Comparison of ENCODE assay signal across 10 cellular contexts in genomic region chr5:172886396-172886932, GRCh38. TPM values are rescaled to one million over a fixed set of nuclear protein-coding genes. Genes with fewer than 3 reads are reported as not detected.
DNase-seq lines count a peak whose midpoint lies in the region; ATAC-seq and TF ChIP-seq lines count a peak whose summit lies in the region.
"Had no signal": no experiment of that assay in that cellular context is flagged by ENCODE, and none has a peak within 500 bp of the region (broad histone marks: within the 10 kb centered on the region; RNA-seq: fewer than 3 reads in every experiment).

No MANE protein-coding gene starts in this region.

- ATAC-seq in left lobe of liver (peak; percentile 0), GM18505 (IDR thresholded peaks at IDR 0.05; ENCODE audit: unreplicated experiment) (no peak), GM21528 (IDR thresholded peaks at IDR 0.05; ENCODE audit: low FRiP score, unreplicated experiment) (no peak)
- ATAC-seq in CD4-positive, alpha-beta T cell (ENCODE audit: poor library complexity) = no peak

- peaks cover 18 to 45% of the 10 kb centered on the region in 2 donors for H3K4me1 ChIP-seq in ascending aorta
- H3K4me1 ChIP-seq in spleen = peaks cover 7 to 77% (median 32%) of the 10 kb centered on the region in 6 donors

- peak overlapping the region; percentile 99 for H3K27ac ChIP-seq in ascending aorta
- peak overlapping the region in 7 of 8 donors; percentile 51 to 91 (median 86) for H3K27ac ChIP-seq in spleen
- H3K27ac ChIP-seq in CD4-positive, alpha-beta T cell (ENCODE audit: low read depth, low read length) = no peak overlapping the region

- H3K4me3 ChIP-seq in ascending aorta = peak overlapping the region in 1 of 2 donors; percentile 2
- peak overlapping the region in 1 of 8 donors; percentile 54 for H3K4me3 ChIP-seq in spleen

- POLR2A ChIA-PET in CD4-positive, alpha-beta T cell (lab: Charles Lee) = no interaction called here

- H3K27ac Mint-ChIP-seq in CD14-positive monocyte = peak overlapping the region; percentile 99 to 100 (median 100)
- H3K27ac Mint-ChIP-seq in CD4-positive, alpha-beta T cell = no peak overlapping the region

- peaks cover 63 to 64% of the 10 kb centered on the region in 2 donors for H3K36me3 Mint-ChIP-seq in CD14-positive monocyte
- H3K36me3 Mint-ChIP-seq in CD4-positive, alpha-beta T cell (ENCODE audit: low read depth) = peaks cover 65% of the 10 kb centered on the region

- peaks cover 0 to 5% (median 0%) of the 10 kb centered on the region in 7 donors for H3K9me3 Mint-ChIP-seq in CD14-positive monocyte
- H3K9me3 Mint-ChIP-seq in CD4-positive, alpha-beta T cell = no peaks in the 10 kb centered on the region

- peaks cover 63% of the 10 kb centered on the region for H3K4me1 Mint-ChIP-seq in CD14-positive monocyte
- peaks cover 17% of the 10 kb centered on the region for H3K4me1 Mint-ChIP-seq in CD4-positive, alpha-beta T cell (ENCODE audit: low read depth)

- CTCF ChIA-PET in CD4-positive, alpha-beta T cell (lab: Charles Lee) = no interaction called here

- H3K27me3 Mint-ChIP-seq in CD14-positive monocyte (ENCODE audit: low read depth in 3 of 3) = peaks cover 0 to 7% (median 0%) of the 10 kb centered on the region in 3 donors
- H3K27me3 Mint-ChIP-seq in CD4-positive, alpha-beta T cell = no peaks in the 10 kb centered on the region

- 87 to 94% (median 92%) methylated on average over 8 of the region's 8 CpGs for WGBS in spleen, 5 donors

- TF ChIP-seq POLR2A in spleen (IDR thresholded peaks at IDR 0.05) = no peak
- TF ChIP-seq POLR2A in GM18505 (IDR thresholded peaks at IDR 0.05; ENCODE audit: borderline replicate concordance, extremely low read depth, insufficient read depth, insufficient read length) = no peak

- DNase-seq in CD14-positive monocyte (ENCODE audit: low spot score) (no peak), ascending aorta (ENCODE audit: low spot score in 2 of 2) (no peak), left lobe of liver (ENCODE audit: low spot score) (no peak), spleen (no peak)
- no peak for DNase-seq in activated CD4-positive, alpha-beta T cell treated with anti-CD3 and anti-CD28 coated beads, Interleukin-2, amount 50 U/mL, for 4 hours
- DNase-seq in CD4-positive, alpha-beta T cell = no peak
- DNase-seq: NCI-H1436, SHP77 treated with DMSO at 0.1 percent for 48 hours had no signal

- H3K27me3 ChIP-seq in ascending aorta = no peaks in the 10 kb centered on the region
- H3K27me3 ChIP-seq in spleen (replicated peaks in 1 of 7) = no peaks in the 10 kb centered on the region
- H3K27me3 ChIP-seq in CD4-positive, alpha-beta T cell (ENCODE audit: control insufficient read depth, insufficient read depth, low read length) = no peaks in the 10 kb centered on the region

- peaks cover 0 to 9% of the 10 kb centered on the region in 2 donors for H3K36me3 ChIP-seq in ascending aorta
- peaks cover 0 to 73% (median 22%) of the 10 kb centered on the region in 6 donors for H3K36me3 ChIP-seq in spleen

- peak overlapping the region; percentile 47 to 64 for H3K4me3 Mint-ChIP-seq in CD14-positive monocyte
- no peak overlapping the region for H3K4me3 Mint-ChIP-seq in CD4-positive, alpha-beta T cell

- no peak for TF ChIP-seq CTCF in CD14-positive monocyte (IDR thresholded peaks at IDR 0.05)
- TF ChIP-seq CTCF in ascending aorta (IDR thresholded peaks at IDR 0.05) = no peak
- no peak for TF ChIP-seq CTCF in spleen (IDR thresholded peaks at IDR 0.05 in 8 of 11, conservative IDR thresholded peaks at IDR 0.05 in 3 of 11)
- TF ChIP-seq CTCF in CD4-positive, alpha-beta T cell (IDR thresholded peaks at IDR 0.05) = no peak

- H3K9me3 ChIP-seq in ascending aorta (no peaks in the 10 kb centered on the region), spleen (no peaks in the 10 kb centered on the region)
- no peaks in the 10 kb centered on the region for H3K9me3 ChIP-seq in CD4-positive, alpha-beta T cell (ENCODE audit: control insufficient read depth, low read length)

- intact Hi-C loops in CD14-positive monocyte (cut with micrococcal nuclease) = loop anchor here (2.0 to 5.0 kb wide), 4 partner anchors 46 to 122 kb away; partner anchors contain the start of gene DUSP1 (in 1 of the 2)
- intact Hi-C loops in ascending aorta (cut with DNase I) = no loop called here
- intact Hi-C loops in spleen (cut with DNase I; ENCODE audit: low total_unique reads) = no loop called here
- intact Hi-C loops in CD4-positive, alpha-beta T cell (cut with DNase I, micrococcal nuclease) = no loop called here

RNA-seq across cellular contexts. Expression of gene ERGIC1, which starts 52.4 kb away (rescaled TPM):
- polyA plus RNA-seq in CD14-positive monocyte (10 to 100 TPM; 28.3 to 34.1 TPM), spleen (10 to 100 TPM; 36.9 to 84.6 (median 46.8) TPM)
- total RNA-seq in ascending aorta (184 TPM), left lobe of liver (158 TPM), spleen (100 to 1,000 TPM in 6 of 7 donors, 10 to 100 TPM in 1; 96.6 to 166 (median 143) TPM)
- 10 to 100 TPM; 51.0 to 52.4 TPM for total RNA-seq in CD4-positive, alpha-beta T cell

Comparison
In these comparisons a context has a peak if more than half of its experiments do, and no peak if none do; other contexts are left out.
1. intact Hi-C loops: an anchor here in CD14-positive monocyte (2.0 to 5.0 kb wide); none called in ascending aorta, spleen and CD4-positive, alpha-beta T cell.